16 cellular contexts compared by ENCODE assay signal in genomic region chr15:29035571-29036285, GRCh38.
DNase-seq lines count a peak whose midpoint lies in the region; ATAC-seq, FAIRE-seq and TF ChIP-seq lines count a peak whose summit lies in the region.
"Had no signal": no experiment of that assay in that cellular context is flagged by ENCODE, and none has a peak within 500 bp of the region (broad histone marks: within the 10 kb centered on the region; RNA-seq: fewer than 3 reads in every experiment).

No MANE protein-coding gene starts in this region.

- H3K36me3 Mint-ChIP-seq in mesothelial cell of epicardium: peaks cover 6% of the 10 kb centered on the region

- intact Hi-C loops in esophagus muscularis mucosa (cut with DNase I): no loop called here
- intact Hi-C loops in right lobe of liver (cut with DNase I): no loop called here

- H3K4me3 Mint-ChIP-seq in mesothelial cell of epicardium: no peak overlapping the region

- no peak for TF ChIP-seq POLR2A in esophagus muscularis mucosa (IDR thresholded peaks at IDR 0.05; ENCODE audit: low read depth)
- TF ChIP-seq POLR2A in right lobe of liver (IDR thresholded peaks at IDR 0.05): no peak

- no peak for ATAC-seq in right lobe of liver

- peaks cover 7% of the 10 kb centered on the region for H3K9me3 Mint-ChIP-seq in mesothelial cell of epicardium

- FAIRE-seq in small intestine (lab: Jason Lieb, UNC): no peak
- FAIRE-seq: H1 had no signal

- H3K27me3 ChIP-seq in esophagus muscularis mucosa: no peaks in the 10 kb centered on the region
- no peaks in the 10 kb centered on the region for H3K27me3 ChIP-seq in small intestine (ENCODE audit: control insufficient read depth in 2 of 2, insufficient read depth in 2 of 2, low read length in 2 of 2)
- H3K27me3 ChIP-seq in right lobe of liver: no peaks in the 10 kb centered on the region
- H3K27me3 ChIP-seq: SJCRH30 had no signal

- H3K27ac Mint-ChIP-seq in mesothelial cell of epicardium: no peak overlapping the region

- H3K36me3 ChIP-seq in esophagus muscularis mucosa: no peaks in the 10 kb centered on the region
- no peaks in the 10 kb centered on the region for H3K36me3 ChIP-seq in small intestine (ENCODE audit: control insufficient read depth in 2 of 2, insufficient read depth in 2 of 2, low read length in 2 of 2)
- no peaks in the 10 kb centered on the region for H3K36me3 ChIP-seq in right lobe of liver
- H3K36me3 ChIP-seq: SJCRH30 had no signal

- H3K4me1 Mint-ChIP-seq in mesothelial cell of epicardium: peaks cover 18% of the 10 kb centered on the region

- WGBS in esophagus muscularis mucosa: 95% methylated on average over 9 of the region's 12 CpGs
- 51 to 76% (median 54%) methylated on average over 12 of the region's 12 CpGs for WGBS in small intestine, 3 donors
- WGBS in right lobe of liver (ENCODE audit: insufficient coverage, low coverage, low lambda C conversion rate, missing lambda C conversion rate): 89% methylated on average over 1 of the region's 12 CpGs

- no peaks in the 10 kb centered on the region for H3K27me3 Mint-ChIP-seq in mesothelial cell of epicardium (ENCODE audit: low read depth)

- H3K4me3 ChIP-seq in esophagus muscularis mucosa (no peak overlapping the region), small intestine (ENCODE audit: low read depth in 1 of 2, low read length in 2 of 2) (no peak overlapping the region), right lobe of liver (no peak overlapping the region)
- H3K4me3 ChIP-seq: SJCRH30 had no signal

- no peak for TF ChIP-seq CTCF in esophagus muscularis mucosa (IDR thresholded peaks at IDR 0.05)
- TF ChIP-seq CTCF in right lobe of liver (IDR thresholded peaks at IDR 0.05): no peak
- TF ChIP-seq CTCF in mesothelial cell of epicardium (IDR thresholded peaks at IDR 0.05; ENCODE audit: unreplicated experiment): no peak

- H3K9me3 ChIP-seq in esophagus muscularis mucosa (no peaks in the 10 kb centered on the region), small intestine (ENCODE audit: control insufficient read depth, low read depth) (no peaks in the 10 kb centered on the region), right lobe of liver (no peaks in the 10 kb centered on the region)
- H3K9me3 ChIP-seq: SJCRH30 had no signal

- H3K4me1 ChIP-seq in esophagus muscularis mucosa: peaks cover 0 to 10% (median 6%) of the 10 kb centered on the region in 4 donors
- H3K4me1 ChIP-seq in small intestine (ENCODE audit: control insufficient read depth in 2 of 2, insufficient read depth in 1 of 2, low read depth in 1 of 2, low read length in 1 of 2): no peaks in the 10 kb centered on the region
- no peaks in the 10 kb centered on the region for H3K4me1 ChIP-seq in right lobe of liver
- H3K4me1 ChIP-seq: SJCRH30 had no signal

- DNase-seq in NCI-H2171 (lab: John Stamatoyannopoulos, UW): peak; percentile 3
- DNase-seq in NCI-H2171 treated with DMSO at 0.1 percent for 48 hours (lab: John Stamatoyannopoulos, UW): no peak
- peak; percentile 83 to 92 for DNase-seq in NCI-H526 (lab: John Stamatoyannopoulos, UW)
- peak; percentile 75 for DNase-seq in esophagus muscularis mucosa (ENCODE audit: extremely low spot score)
- DNase-seq in small intestine: peak; percentile 3
- no peak for DNase-seq in activated effector memory CD4-positive, alpha-beta T cell treated with Interleukin-2 at 50 U/mL for 16 hours
- DNase-seq in right lobe of liver: no peak
- DNase-seq in mesothelial cell of epicardium (ENCODE audit: low spot score in 2 of 2, unreplicated experiment in 2 of 2): no peak
- DNase-seq: MV-4-11; NCI-H1694; NCI-H510A treated with DMSO at 0.1 percent for 48 hours; NK-92 treated with Interleukin-12 subunit alpha and Interleukin-12 subunit beta, amount 100 ng/mL, for 24 hours; SJCRH30; SW 1271 had no signal

- H3K27ac ChIP-seq in esophagus muscularis mucosa (replicated peaks in 1 of 4) (no peak overlapping the region), small intestine (ENCODE audit: low read depth in 1 of 2, low read length in 1 of 2) (no peak overlapping the region), right lobe of liver (no peak overlapping the region)
- H3K27ac ChIP-seq: RWPE1, SJCRH30 had no signal

- TF ChIP-seq EP300 in esophagus muscularis mucosa (IDR thresholded peaks at IDR 0.05): no peak

Comparison
In these comparisons a context has a peak if more than half of its experiments do, and no peak if none do; other contexts are left out.
1. DNase-seq: peak in NCI-H2171 (single experiment), NCI-H526 (2 of 2), esophagus muscularis mucosa (single experiment) and small intestine (single experiment); none in NCI-H2171 treated with DMSO at 0.1 percent for 48 hours (single experiment), activated effector memory CD4-positive, alpha-beta T cell treated with Interleukin-2 at 50 U/mL for 16 hours (single experiment), right lobe of liver (0 of 3) and mesothelial cell of epicardium (0 of 2).